ENCODE assay signal across 8 cellular contexts in the genomic region with DNA sequence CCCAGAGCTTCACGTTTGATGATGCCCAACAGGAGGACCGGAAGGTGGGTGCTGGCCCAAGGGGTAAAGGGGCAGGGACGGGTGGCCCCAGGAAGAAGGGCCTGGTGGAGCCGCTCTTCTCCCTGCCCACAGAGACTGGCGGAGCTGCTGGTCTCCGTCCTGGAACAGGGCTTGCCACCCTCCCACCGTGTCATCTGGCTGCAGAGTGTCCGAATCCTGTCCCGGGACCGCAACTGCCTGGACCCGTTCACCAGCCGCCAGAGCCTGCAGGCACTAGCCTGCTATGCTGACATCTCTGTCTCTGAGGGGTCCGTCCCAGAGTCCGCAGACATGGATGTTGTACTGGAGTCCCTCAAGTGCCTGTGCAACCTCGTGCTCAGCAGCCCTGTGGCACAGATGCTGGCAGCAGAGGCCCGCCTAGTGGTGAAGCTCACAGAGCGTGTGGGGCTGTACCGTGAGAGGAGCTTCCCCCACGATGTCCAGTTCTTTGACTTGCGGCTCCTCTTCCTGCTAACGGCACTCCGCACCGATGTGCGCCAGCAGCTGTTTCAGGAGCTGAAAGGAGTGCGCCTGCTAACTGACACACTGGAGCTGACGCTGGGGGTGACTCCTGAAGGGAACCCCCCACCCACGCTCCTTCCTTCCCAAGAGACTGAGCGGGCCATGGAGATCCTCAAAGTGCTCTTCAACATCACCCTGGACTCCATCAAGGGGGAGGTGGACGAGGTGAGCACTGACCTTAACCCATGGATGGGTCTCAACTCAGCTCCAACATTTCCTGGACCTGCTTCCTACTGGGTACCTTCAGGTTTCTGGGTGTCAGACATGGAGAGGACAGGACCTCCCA. TPM values are rescaled to one million over a fixed set of nuclear protein-coding genes. Genes with fewer than 3 reads are reported as not detected.
A peak's percentile ranks its signal among the peaks of the same experiment; 100 is the strongest.
DNase-seq lines count a peak whose midpoint lies in the region; ATAC-seq and TF ChIP-seq lines count a peak whose summit lies in the region.

No MANE protein-coding gene starts in this region.

- peak overlapping the region; percentile 66 for H3K4me3 ChIP-seq in GM12865 (ENCODE audit: low read depth, low read length)
- H3K4me3 ChIP-seq in RWPE2 (ENCODE audit: severe bottlenecking) = peak overlapping the region; percentile 73
- H3K4me3 ChIP-seq in fibroblast of mammary gland (ENCODE audit: control insufficient read depth, low read depth, low read length) = peak overlapping the region; percentile 95
- peak overlapping the region; percentile 97 for H3K4me3 ChIP-seq in psoas muscle

- DNase-seq in GM12865 (ENCODE audit: low read depth) (peak; percentile 27), RWPE2 (ENCODE audit: low spot score) (no peak), fibroblast of mammary gland (ENCODE audit: low read depth) (peak; percentile 21), psoas muscle (peak in 1 of 2 donors; percentile 44), LoVo (ENCODE audit: low spot score) (no peak), NCI-H2171 (lab: John Stamatoyannopoulos, UW) (no peak)
- no peak for DNase-seq in activated CD4-positive, alpha-beta T cell treated with anti-CD3 and anti-CD28 coated beads for 48 hours

- intact Hi-C loops in psoas muscle (cut with DNase I) = loop anchor here in 1 of 2 donors (2.0 to 10.0 kb wide), 3 partner anchors 23 to 295 kb away; partner anchors contain the start of gene RNH1

- H3K36me3 ChIP-seq in RWPE2 (ENCODE audit: low read depth) (peaks cover 60% of the 10 kb centered on the region), psoas muscle (ENCODE audit: insufficient read depth in 1 of 2, low read depth in 1 of 2) (peaks cover 11 to 63% of the 10 kb centered on the region in 2 donors)

- H3K4me1 ChIP-seq in RWPE2 (ENCODE audit: insufficient read depth, poor library complexity, severe bottlenecking) = peaks cover 10% of the 10 kb centered on the region
- peaks cover 24% of the 10 kb centered on the region for H3K4me1 ChIP-seq in psoas muscle

- no peaks in the 10 kb centered on the region for H3K27me3 ChIP-seq in RWPE2 (ENCODE audit: insufficient read depth, poor library complexity, severe bottlenecking)
- no peaks in the 10 kb centered on the region for H3K27me3 ChIP-seq in psoas muscle (ENCODE audit: insufficient read depth in 3 of 3, low read length in 2 of 3)

- 39 to 45% (median 41%) methylated on average over 29 of the region's 29 CpGs for WGBS in psoas muscle, 3 donors

- peak overlapping the region; percentile 95 for H3K27ac ChIP-seq in RWPE2 (ENCODE audit: poor library complexity, severe bottlenecking)
- H3K27ac ChIP-seq in psoas muscle = peak overlapping the region; percentile 99

- no peak for ATAC-seq in RWPE2 (ENCODE audit: low read depth)
- ATAC-seq in psoas muscle = no peak
- no peak for ATAC-seq in GM18520 (IDR thresholded peaks at IDR 0.05; ENCODE audit: unreplicated experiment)

- TF ChIP-seq CTCF in GM12865 (IDR thresholded peaks at IDR 0.05; ENCODE audit: insufficient read depth, low read depth, low read length, missing control alignments) (no peak), RWPE2 (IDR thresholded peaks at IDR 0.05; ENCODE audit: poor library complexity, severe bottlenecking) (no peak), fibroblast of mammary gland (conservative IDR thresholded peaks at IDR 0.05; ENCODE audit: control insufficient read depth, insufficient read depth, low read depth, low read length) (no peak), psoas muscle (IDR thresholded peaks at IDR 0.05) (no peak)

- H3K9me3 ChIP-seq in RWPE2 (ENCODE audit: severe bottlenecking) (no peaks in the 10 kb centered on the region), psoas muscle (no peaks in the 10 kb centered on the region)

RNA-seq across cellular contexts. Expression of gene RIC8A, which starts 2.0 kb away (rescaled TPM):
- total RNA-seq in psoas muscle = 10 to 100 TPM; 34.4 to 54.8 (median 37.9) TPM
- polyA plus RNA-seq in psoas muscle = 10 to 100 TPM; 30.2 to 66.9 (median 57.8) TPM

RNA-seq across cellular contexts. Expression of gene BET1L, which starts 2.3 kb away (rescaled TPM):
- total RNA-seq in psoas muscle = 10 to 100 TPM; 11.8 to 27.7 (median 20.2) TPM
- 10 to 100 TPM; 12.1 to 19.9 (median 18.0) TPM for polyA plus RNA-seq in psoas muscle

RNA-seq across cellular contexts. Expression of gene SCGB1C1, which starts 16.6 kb away (rescaled TPM):
- total RNA-seq in psoas muscle = not detected
- polyA plus RNA-seq in psoas muscle = not detected

RNA-seq across cellular contexts. Expression of gene SIRT3, which starts 26.6 kb away (rescaled TPM):
- total RNA-seq in psoas muscle = 10 to 100 TPM; 15.0 to 23.2 (median 16.7) TPM
- 10 to 100 TPM; 10.4 to 14.7 (median 12.3) TPM for polyA plus RNA-seq in psoas muscle

RNA-seq across cellular contexts. Expression of gene PSMD13, which starts 27.3 kb away (rescaled TPM):
- total RNA-seq in psoas muscle = 100 to 1,000 TPM; 108 to 190 (median 149) TPM
- 100 to 1,000 TPM; 171 to 265 (median 258) TPM for polyA plus RNA-seq in psoas muscle

Comparison
In these comparisons a context has a peak if more than half of its experiments do, and no peak if none do; other contexts are left out.
1. DNase-seq: peak in GM12865 (single experiment) and fibroblast of mammary gland (single experiment); none in RWPE2 (single experiment), LoVo (single experiment), NCI-H2171 (single experiment) and activated CD4-positive, alpha-beta T cell treated with anti-CD3 and anti-CD28 coated beads for 48 hours (single experiment).
2. Peak in every context shown above with its lines, with median percentiles within 50 percentile points of each other: H3K4me3 ChIP-seq.